In genomic region chrX:48972214-48973164, GRCh38 we compare ENCODE assay signal across 8 cellular contexts. TPM values are rescaled to one million over a fixed set of nuclear protein-coding genes. Genes with fewer than 3 reads are reported as not detected.
A peak's percentile ranks its signal among the peaks of the same experiment; 100 is the strongest.
DNase-seq lines count a peak whose midpoint lies in the region; ATAC-seq, FAIRE-seq and TF ChIP-seq lines count a peak whose summit lies in the region.

No MANE protein-coding gene starts in this region.

- H3K23me2 ChIP-seq in H1 (ENCODE audit: low read depth, low read length): peaks cover 4% of the 10 kb centered on the region; the same call in 1 of the 2 replicates

- H3K36me3 ChIP-seq in ES-I3 (ENCODE audit: insufficient read depth, low read length) (peaks cover 3% of the 10 kb centered on the region; the same call in 1 of the 2 replicates), WERI-Rb-1 (peaks cover 9% of the 10 kb centered on the region; the same call in 1 of the 2 replicates), H1 (ENCODE audit: control insufficient read depth in 2 of 4, insufficient read depth in 4 of 4, low read length in 3 of 4) (peaks cover 2 to 20% (median 12%) of the 10 kb centered on the region in 4 experiments; a peak in 5 of 8 replicates), mesendoderm (ENCODE audit: control insufficient read depth, insufficient read depth, low read length) (no peaks in the 10 kb centered on the region), tibial nerve (peaks cover 0 to 29% (median 0%) of the 10 kb centered on the region in 3 donors)

- peaks cover 2 to 4% of the 10 kb centered on the region in 2 experiments for H4K20me1 ChIP-seq in H1 (replicated peaks in 1 of 2; ENCODE audit: control insufficient read depth in 1 of 2, insufficient read depth in 2 of 2, low read length in 2 of 2)

- DNase-seq in WERI-Rb-1 (peak; percentile 63), H1 (ENCODE audit: low read depth in 1 of 2, low spot score in 2 of 2) (peak in 1 of 2 experiments; percentile 54), mesendoderm (peak; percentile 74), tibial nerve (ENCODE audit: low spot score in 2 of 2) (peak; percentile 23 to 62)

- H3K23ac ChIP-seq in H1 (ENCODE audit: insufficient read length): no peak overlapping the region
- no peak overlapping the region for H3K23ac ChIP-seq in mesendoderm (ENCODE audit: low read length)

- H3K56ac ChIP-seq in H1 (replicated peaks; ENCODE audit: insufficient read length, low read depth, low read length): no peak overlapping the region
- H3K56ac ChIP-seq in mesendoderm (ENCODE audit: low read length): peak overlapping the region; percentile 70

- no peak overlapping the region for H3K14ac ChIP-seq in H1 (ENCODE audit: insufficient read length)

- POLR2A ChIA-PET in H1 (lab: Charles Lee; ENCODE audit: partially characterized antibody): interaction anchor here (0.7 to 9.0 kb wide), 19 partner anchors 10 to 132 kb away, joined by 3 to 70 read pairs (median 7); partner anchors contain the start of genes GRIPAP1, OTUD5, PQBP1 and SLC35A2

- H3K18ac ChIP-seq in H1 (ENCODE audit: extremely low read depth, low read length) (no peak overlapping the region), mesendoderm (ENCODE audit: low read length) (peak overlapping the region; percentile 34)

- no peak overlapping the region for H4K91ac ChIP-seq in H1 (replicated peaks; ENCODE audit: insufficient read length, low read length)

- H2BK120ac ChIP-seq in H1 (replicated peaks; ENCODE audit: low read depth, low read length) (no peak overlapping the region), mesendoderm (ENCODE audit: low read depth, low read length) (no peak overlapping the region)

- H3K4ac ChIP-seq in H1 (replicated peaks; ENCODE audit: insufficient read length, low read depth, low read length) (no peak overlapping the region), mesendoderm (ENCODE audit: low read depth, low read length) (peak overlapping the region; percentile 48)

- TF ChIP-seq POLR2A in H1 (IDR thresholded peaks at IDR 0.05; ENCODE audit: control extremely low read depth in 1 of 2, low read depth in 2 of 2, low read length in 2 of 2) (peak in 1 of 2 experiments; percentile 59; a peak in 2 of 3 replicates), tibial nerve (IDR thresholded peaks at IDR 0.05) (no peak)

- FAIRE-seq in H1 (lab: Jason Lieb, UNC): peak; percentile 98

- H3K79me2 ChIP-seq in H1 (ENCODE audit: control insufficient read depth in 1 of 2, insufficient read depth in 2 of 2, low read length in 2 of 2) (no peaks in the 10 kb centered on the region), mesendoderm (ENCODE audit: control insufficient read depth, insufficient read depth, low read length) (no peaks in the 10 kb centered on the region)

- H4K5ac ChIP-seq in H1 (ENCODE audit: insufficient read length, low read depth, low read length) (no peak overlapping the region), mesendoderm (ENCODE audit: low read length) (no peak overlapping the region)

- H3K4me3 ChIP-seq in WERI-Rb-1 (ENCODE audit: low read depth, low read length) (peak overlapping the region; percentile 30), H1 (ENCODE audit: extremely low read depth in 1 of 4, insufficient read depth in 2 of 4, low read depth in 3 of 4, low read length in 4 of 4) (peak overlapping the region; percentile 39 to 70 (median 50)), mesendoderm (ENCODE audit: low read length) (peak overlapping the region; percentile 25), tibial nerve (peak overlapping the region; percentile 26 to 50 (median 29))

- no peak overlapping the region for H2AK5ac ChIP-seq in H1 (ENCODE audit: low read depth, low read length)
- no peak overlapping the region for H2AK5ac ChIP-seq in mesendoderm (ENCODE audit: low read length)

- H3K4me2 ChIP-seq in H1 (ENCODE audit: insufficient read depth in 1 of 2, low read depth in 2 of 2, low read length in 2 of 2): peak overlapping the region; percentile 58 to 71
- peak overlapping the region; percentile 62 for H3K4me2 ChIP-seq in mesendoderm (ENCODE audit: low read length)

- H2BK15ac ChIP-seq in H1 (ENCODE audit: low read length): no peak overlapping the region
- no peak overlapping the region for H2BK15ac ChIP-seq in mesendoderm (replicated peaks; ENCODE audit: low read depth)

- no peak overlapping the region for H3K27ac ChIP-seq in WERI-Rb-1
- H3K27ac ChIP-seq in H1 (ENCODE audit: low read depth, low read length): no peak overlapping the region; the same call in 1 of the 2 replicates
- H3K27ac ChIP-seq in mesendoderm (ENCODE audit: low read depth, low read length): no peak overlapping the region
- peak overlapping the region in 2 of 4 donors; percentile 62 to 67 for H3K27ac ChIP-seq in tibial nerve

- TF ChIP-seq CTCF in LNCAP (IDR thresholded peaks at IDR 0.05) (peak; percentile 59), WERI-Rb-1 (IDR thresholded peaks at IDR 0.05; ENCODE audit: low read depth, low read length) (peak; percentile 67), H1 (IDR thresholded peaks at IDR 0.05; ENCODE audit: control extremely low read depth in 1 of 3, insufficient read depth in 1 of 3, low read depth in 1 of 3, low read length in 3 of 3) (peak in 2 of 3 experiments; percentile 39 to 70; a peak in 3 of 4 replicates), tibial nerve (IDR thresholded peaks at IDR 0.05) (peak; percentile 34 to 54 (median 40))

- ATAC-seq in GM18907 (IDR thresholded peaks at IDR 0.05; ENCODE audit: unreplicated experiment) (no peak), HG03159 (IDR thresholded peaks at IDR 0.05; ENCODE audit: unreplicated experiment) (no peak)

- no peak overlapping the region for H2BK20ac ChIP-seq in H1 (ENCODE audit: low read length)

- TF ChIP-seq EP300 in H1 (IDR thresholded peaks at IDR 0.05; ENCODE audit: borderline replicate concordance in 1 of 2, low read depth in 2 of 2, low read length in 2 of 2) (no peak), tibial nerve (IDR thresholded peaks at IDR 0.05) (no peak)

- no peaks in the 10 kb centered on the region for H3K79me1 ChIP-seq in H1 (ENCODE audit: low read depth, low read length)
- H3K79me1 ChIP-seq in mesendoderm (ENCODE audit: low read length): no peaks in the 10 kb centered on the region

- H3K9me3 ChIP-seq in ES-I3 (ENCODE audit: control insufficient read depth, insufficient read depth, low read length): no peaks in the 10 kb centered on the region
- H3K9me3 ChIP-seq in WERI-Rb-1 (ENCODE audit: severe bottlenecking): no peaks in the 10 kb centered on the region
- no peaks in the 10 kb centered on the region for H3K9me3 ChIP-seq in H1 (ENCODE audit: insufficient read depth in 2 of 2, low read depth in 1 of 2, low read length in 1 of 2)
- no peaks in the 10 kb centered on the region for H3K9me3 ChIP-seq in tibial nerve

- H4K8ac ChIP-seq in H1 (ENCODE audit: extremely low read depth, insufficient read depth, low read length) (peak overlapping the region; percentile 62; the same call in 1 of the 2 replicates), mesendoderm (ENCODE audit: low read depth, low read length) (no peak overlapping the region)

- peak in 1 of 2 experiments; percentile 22; a peak in 1 of 4 replicates for TF ChIP-seq RAD21 in H1 (IDR thresholded peaks at IDR 0.05 in 1 of 2, conservative IDR thresholded peaks at IDR 0.05 in 1 of 2; ENCODE audit: low read depth in 2 of 2, low read length in 2 of 2)

- H2BK5ac ChIP-seq in H1 (ENCODE audit: low read depth, low read length) (no peak overlapping the region), mesendoderm (ENCODE audit: low read length) (no peak overlapping the region)

- no peak overlapping the region for H2AFZ ChIP-seq in H1 (ENCODE audit: low read length)

- CTCF ChIA-PET in H1 (lab: Charles Lee; ENCODE audit: partially characterized antibody): interaction anchor here (1.0 to 2.5 kb wide), 14 partner anchors 10 to 185 kb away, joined by 3 to 15 read pairs (median 3); no protein-coding TSS in a partner anchor

- H2BK12ac ChIP-seq in H1 (ENCODE audit: low read depth, low read length): no peak overlapping the region

- H3K4me1 ChIP-seq in ES-I3 (ENCODE audit: insufficient read depth, low read length) (peaks cover 2% of the 10 kb centered on the region; the same call in 1 of the 2 replicates), H1 (replicated peaks in 1 of 4; ENCODE audit: control insufficient read depth in 3 of 4, insufficient read depth in 4 of 4, low read length in 3 of 4) (peaks cover 0 to 3% (median 0%) of the 10 kb centered on the region in 4 experiments; a peak in 1 of 7 replicates), mesendoderm (ENCODE audit: control insufficient read depth, low read depth, low read length) (no peaks in the 10 kb centered on the region), tibial nerve (peaks cover 0 to 11% (median 0%) of the 10 kb centered on the region in 4 donors)

- 48% methylated on average over 7 of the region's 13 CpGs; no CpG with 5 or more reads in 1 of the 2 experiments for WGBS in H1 (ENCODE audit: extremely low coverage in 1 of 2, insufficient coverage in 1 of 2, insufficient read length in 1 of 2, insufficient replicate concordance in 2 of 2, low coverage in 1 of 2, low lambda C conversion rate in 2 of 2, missing lambda C conversion rate in 1 of 2), 2 experiments
- no CpG with 5 or more reads among the region's 13 CpGs for WGBS in mesendoderm (ENCODE audit: extremely low coverage, insufficient coverage, low lambda C conversion rate)
- WGBS in tibial nerve, 2 donors: 36 to 50% methylated on average over 7 to 13 of the region's 13 CpGs

- H3K27me3 ChIP-seq in WERI-Rb-1 (ENCODE audit: insufficient read depth, low read depth, severe bottlenecking) (peaks cover 7% of the 10 kb centered on the region), H1 (replicated peaks in 1 of 4; ENCODE audit: control insufficient read depth in 3 of 4, extremely low read depth in 1 of 4, insufficient read depth in 3 of 4, low read length in 3 of 4) (no peaks in the 10 kb centered on the region), mesendoderm (ENCODE audit: insufficient read depth, low read length, poor library complexity) (no peaks in the 10 kb centered on the region), tibial nerve (no peaks in the 10 kb centered on the region)

- H3K9ac ChIP-seq in ES-I3 (ENCODE audit: low read depth, low read length) (peak overlapping the region; percentile 69), H1 (replicated peaks in 1 of 4; ENCODE audit: extremely low read depth in 1 of 4, low read depth in 3 of 4, low read length in 3 of 4) (peak overlapping the region in 1 of 4 experiments; percentile 7; a peak in 2 of 7 replicates), mesendoderm (ENCODE audit: low read length) (peak overlapping the region; percentile 64)

RNA-seq across cellular contexts. Expression of gene KCND1, which starts 0.8 kb away (rescaled TPM):
- 4.8 and 6.8 TPM in 2 replicates for total RNA-seq in H1 (2021; fragmentation: NEBNext Ultra II Directional; extraction: Animal tissue kit (Norgen Biotek cat#: 25700))
- 3.1 and 4.5 TPM in 2 replicates for polyA plus RNA-seq in H1 (2011; rRNA removed)
- 2.0 TPM for polyA plus RNA-seq in H1 (2011; cell fraction: cytosol; rRNA removed)
- 5.5 TPM for polyA plus RNA-seq in H1 (2011; cell fraction: nucleus; rRNA removed)
- 4.5 to 7.4 TPM (median 5.7 TPM) in 4 replicates for polyA plus RNA-seq in H1 (2012, experiment 1 of 2)
- polyA plus RNA-seq in H1 (2012, experiment 2 of 2): 3.9 TPM
- 5.2 TPM for polyA plus RNA-seq in H1 (2013, experiment 1 of 2)
- 5.2 TPM for polyA plus RNA-seq in H1 (2013, experiment 2 of 2)
- polyA minus RNA-seq in H1 (2011; rRNA and poly(A)+ RNA removed): 2.8 and 3.0 TPM in 2 replicates
- polyA minus RNA-seq in H1 (2011; cell fraction: cytosol; rRNA and poly(A)+ RNA removed): 2.5 TPM
- 3.2 TPM for polyA minus RNA-seq in H1 (2011; cell fraction: nucleus; rRNA and poly(A)+ RNA removed)
- 1.4 TPM for polyA plus RNA-seq in mesendoderm (2013, experiment 1 of 2)
- polyA plus RNA-seq in mesendoderm (2013, experiment 2 of 2): 1.6 TPM
- 1 to 10 TPM; 2.1 to 7.5 (median 4.2) TPM for total RNA-seq in tibial nerve

RNA-seq across cellular contexts. Expression of gene OTUD5, which starts 15.1 kb away (rescaled TPM):
- 50.0 and 53.5 TPM in 2 replicates for total RNA-seq in H1 (2021; fragmentation: NEBNext Ultra II Directional; extraction: Animal tissue kit (Norgen Biotek cat#: 25700))
- polyA plus RNA-seq in H1 (2011; rRNA removed): 46.3 and 60.4 TPM in 2 replicates
- polyA plus RNA-seq in H1 (2011; cell fraction: cytosol; rRNA removed): 68.8 TPM
- 194 TPM for polyA plus RNA-seq in H1 (2011; cell fraction: nucleus; rRNA removed)
- 54.1 to 62.5 TPM (median 56.8 TPM) in 4 replicates for polyA plus RNA-seq in H1 (2012, experiment 1 of 2)
- polyA plus RNA-seq in H1 (2012, experiment 2 of 2): 34.1 TPM
- polyA plus RNA-seq in H1 (2013, experiment 1 of 2): 46.5 TPM
- polyA plus RNA-seq in H1 (2013, experiment 2 of 2): 43.2 TPM
- polyA minus RNA-seq in H1 (2011; rRNA and poly(A)+ RNA removed): 71.4 and 82.5 TPM in 2 replicates
- polyA minus RNA-seq in H1 (2011; cell fraction: cytosol; rRNA and poly(A)+ RNA removed): 27.0 TPM
- 49.3 TPM for polyA minus RNA-seq in H1 (2011; cell fraction: nucleus; rRNA and poly(A)+ RNA removed)
- polyA plus RNA-seq in mesendoderm (2013, experiment 1 of 2): 36.6 TPM
- polyA plus RNA-seq in mesendoderm (2013, experiment 2 of 2): 35.8 TPM
- 10 to 100 TPM; 39.8 to 79.2 (median 51.6) TPM for total RNA-seq in tibial nerve

RNA-seq across cellular contexts. Expression of gene GRIPAP1, which starts 29.6 kb away (rescaled TPM):
- 44.5 and 55.9 TPM in 2 replicates for total RNA-seq in H1 (2021; fragmentation: NEBNext Ultra II Directional; extraction: Animal tissue kit (Norgen Biotek cat#: 25700))
- 21.6 and 26.6 TPM in 2 replicates for polyA plus RNA-seq in H1 (2011; rRNA removed)
- 48.8 TPM for polyA plus RNA-seq in H1 (2011; cell fraction: cytosol; rRNA removed)
- polyA plus RNA-seq in H1 (2011; cell fraction: nucleus; rRNA removed): 109 TPM
- polyA plus RNA-seq in H1 (2012, experiment 1 of 2): 48.2 to 66.4 TPM (median 56.0 TPM) in 4 replicates
- polyA plus RNA-seq in H1 (2012, experiment 2 of 2): 9.6 TPM
- 21.7 TPM for polyA plus RNA-seq in H1 (2013, experiment 1 of 2)
- polyA plus RNA-seq in H1 (2013, experiment 2 of 2): 20.1 TPM
- polyA minus RNA-seq in H1 (2011; rRNA and poly(A)+ RNA removed): 21.2 and 32.0 TPM in 2 replicates
- 14.7 TPM for polyA minus RNA-seq in H1 (2011; cell fraction: cytosol; rRNA and poly(A)+ RNA removed)
- polyA minus RNA-seq in H1 (2011; cell fraction: nucleus; rRNA and poly(A)+ RNA removed): 39.5 TPM
- polyA plus RNA-seq in mesendoderm (2013, experiment 1 of 2): 16.5 TPM
- 17.5 TPM for polyA plus RNA-seq in mesendoderm (2013, experiment 2 of 2)
- total RNA-seq in tibial nerve: 10 to 100 TPM; 42.5 to 76.2 (median 58.6) TPM

RNA-seq across cellular contexts. Expression of gene PIM2, which starts 53.7 kb away (rescaled TPM):
- total RNA-seq in H1 (2021; fragmentation: NEBNext Ultra II Directional; extraction: Animal tissue kit (Norgen Biotek cat#: 25700)): 180 and 190 TPM in 2 replicates
- 203 and 257 TPM in 2 replicates for polyA plus RNA-seq in H1 (2011; rRNA removed)
- polyA plus RNA-seq in H1 (2011; cell fraction: cytosol; rRNA removed): 177 TPM
- 225 TPM for polyA plus RNA-seq in H1 (2011; cell fraction: nucleus; rRNA removed)
- polyA plus RNA-seq in H1 (2012, experiment 1 of 2): 134 to 160 TPM (median 142 TPM) in 4 replicates
- polyA plus RNA-seq in H1 (2012, experiment 2 of 2): 156 TPM
- polyA plus RNA-seq in H1 (2013, experiment 1 of 2): 184 TPM
- polyA plus RNA-seq in H1 (2013, experiment 2 of 2): 162 TPM
- polyA minus RNA-seq in H1 (2011; rRNA and poly(A)+ RNA removed): 137 and 189 TPM in 2 replicates
- polyA minus RNA-seq in H1 (2011; cell fraction: cytosol; rRNA and poly(A)+ RNA removed): 77.9 TPM
- polyA minus RNA-seq in H1 (2011; cell fraction: nucleus; rRNA and poly(A)+ RNA removed): 103 TPM
- polyA plus RNA-seq in mesendoderm (2013, experiment 1 of 2): 55.7 TPM
- 57.8 TPM for polyA plus RNA-seq in mesendoderm (2013, experiment 2 of 2)
- 1 to 10 TPM; 4.9 to 8.4 (median 6.8) TPM for total RNA-seq in tibial nerve
